ENCODE assay signal across 9 cellular contexts in genomic region chr12:46516933-46517578, GRCh38.
DNase-seq lines count a peak whose midpoint lies in the region; ATAC-seq, FAIRE-seq and TF ChIP-seq lines count a peak whose summit lies in the region.
"Had no signal": no experiment of that assay in that cellular context is flagged by ENCODE, and none has a peak within 500 bp of the region (broad histone marks: within the 10 kb centered on the region; RNA-seq: fewer than 3 reads in every experiment).

No MANE protein-coding gene starts in this region.

- no peaks in the 10 kb centered on the region for H3K27me3 ChIP-seq in K562 (ENCODE audit: control insufficient read depth in 2 of 2, insufficient read depth in 2 of 2, low read length in 2 of 2)
- no peaks in the 10 kb centered on the region for H3K27me3 ChIP-seq in thyroid gland

- H3K9ac ChIP-seq in K562 (ENCODE audit: insufficient read depth in 1 of 2, low read depth in 2 of 2, low read length in 2 of 2) = peak overlapping the region in 1 of 2 experiments; percentile 0; a peak in 1 of 4 replicates

- ATAC-seq in GM19438 (IDR thresholded peaks at IDR 0.05; ENCODE audit: low read depth, unreplicated experiment) (peak; percentile 95), HG03196 (IDR thresholded peaks at IDR 0.05; ENCODE audit: unreplicated experiment) (peak; percentile 98), K562 (peak; percentile 56)

- peak overlapping the region; percentile 57; the same call in 1 of the 2 replicates for H2AFZ ChIP-seq in K562 (ENCODE audit: low read depth, low read length)

- 45% methylated on average over 6 of the region's 6 CpGs for WGBS in K562 (ENCODE audit: insufficient coverage, low coverage, missing lambda C conversion rate)
- WGBS in thyroid gland, 2 donors = 74 to 81% methylated on average over 6 of the region's 6 CpGs

- POLR2A ChIA-PET in K562 (lab: Yijun Ruan, JAX) = interaction anchor here (0.9 to 1.4 kb wide), 4 partner anchors 9 to 34 kb away, joined by 3 to 5 read pairs (median 4); no protein-coding TSS in a partner anchor

- H3K4me2 ChIP-seq in K562 (ENCODE audit: insufficient read depth, low read length) = no peak overlapping the region

- H3K4me1 ChIP-seq in K562 (replicated peaks in 1 of 2; ENCODE audit: control insufficient read depth in 2 of 2, insufficient read depth in 2 of 2, low read length in 2 of 2) (peaks cover 7 to 12% of the 10 kb centered on the region in 2 experiments), thyroid gland (peaks cover 0 to 15% of the 10 kb centered on the region in 2 donors)

- no peaks in the 10 kb centered on the region for H3K9me3 ChIP-seq in K562 (replicated peaks; ENCODE audit: control insufficient read depth, insufficient read depth, low read depth, low read length)
- H3K9me3 ChIP-seq in thyroid gland = no peaks in the 10 kb centered on the region

- TF ChIP-seq EP300 in K562 (IDR thresholded peaks at IDR 0.05; ENCODE audit: low read length) = no peak

- no peak overlapping the region for H3K27ac ChIP-seq in K562 (ENCODE audit: extremely low read depth, low read depth, low read length)
- no peak overlapping the region for H3K27ac ChIP-seq in substantia nigra (ENCODE audit: low read depth, low read length, poor library complexity, severe bottlenecking)
- no peak overlapping the region for H3K27ac ChIP-seq in thyroid gland
- H3K27ac ChIP-seq: epithelial cell of prostate had no signal

- H3K4me3 ChIP-seq in GM12864 (ENCODE audit: low read depth, low read length) (peak overlapping the region; percentile 9; the same call in 1 of the 2 replicates), K562 (no peak overlapping the region), thyroid gland (replicated peaks in 1 of 3) (no peak overlapping the region)

- H3K79me2 ChIP-seq in K562 (ENCODE audit: control insufficient read depth, insufficient read depth, low read length) = no peaks in the 10 kb centered on the region

- CTCF ChIA-PET in K562 (lab: Yijun Ruan, JAX; ENCODE audit: low intra/inter-chr PET ratio) = no interaction called here

- no peak for TF ChIP-seq POLR2A in K562 (conservative IDR thresholded peaks at IDR 0.05)
- no peak for TF ChIP-seq POLR2A in thyroid gland (IDR thresholded peaks at IDR 0.05)

- no peaks in the 10 kb centered on the region for H3K9me1 ChIP-seq in K562 (ENCODE audit: control insufficient read depth, insufficient read depth, low read length)

- TF ChIP-seq RAD21 in K562 (CRISPR knock-in tag; conservative IDR thresholded peaks at IDR 0.05 in 1 of 2, IDR thresholded peaks at IDR 0.05 in 1 of 2) = no peak

- in situ Hi-C loops in K562 (cut with MboI) = no loop called here

- no peak for TF ChIP-seq CTCF in GM12864 (IDR thresholded peaks at IDR 0.05; ENCODE audit: low read depth, low read length, missing control alignments)
- TF ChIP-seq CTCF in K562 (IDR thresholded peaks at IDR 0.05 in 2 of 3, conservative IDR thresholded peaks at IDR 0.05 in 1 of 3; ENCODE audit: insufficient read depth in 2 of 3, low read depth in 1 of 3, low read length in 3 of 3) = no peak
- no peak for TF ChIP-seq CTCF in thyroid gland (IDR thresholded peaks at IDR 0.05)

- no TSS peak for BruUV-seq in K562 (replicated peaks; lab: Mats Ljungman, UMichigan)

- peak; percentile 23 for FAIRE-seq in K562 (lab: Jason Lieb, UNC)

- DNase-seq in GM12864 (ENCODE audit: low read depth) (peak; percentile 82), K562 (ENCODE audit: extremely low read depth in 1 of 4, low spot score in 3 of 4) (no peak), SIG-M5 treated with dmso at 0.1 percent for 504 hours (lab: John Stamatoyannopoulos, UW; ENCODE audit: unreplicated experiment) (no peak), substantia nigra (lab: John Stamatoyannopoulos, UW) (no peak), thyroid gland (no peak), SKM-1 (lab: John Stamatoyannopoulos, UW; ENCODE audit: unreplicated experiment) (no peak)

- H3K36me3 ChIP-seq in K562 (ENCODE audit: control insufficient read depth, insufficient read depth, low read length) (no peaks in the 10 kb centered on the region), thyroid gland (no peaks in the 10 kb centered on the region)

- intact Hi-C loops in K562 (cut with micrococcal nuclease) (no loop called here), thyroid gland (cut with DNase I) (no loop called here)

- H4K20me1 ChIP-seq in K562 (replicated peaks; ENCODE audit: control insufficient read depth, insufficient read depth, low read length) = no peaks in the 10 kb centered on the region

TF ChIP-seq in K562, 482 proteins besides CTCF, POLR2A, EP300 and RAD21 (continues in another document):
- TF ChIP-seq, protein P1, sequence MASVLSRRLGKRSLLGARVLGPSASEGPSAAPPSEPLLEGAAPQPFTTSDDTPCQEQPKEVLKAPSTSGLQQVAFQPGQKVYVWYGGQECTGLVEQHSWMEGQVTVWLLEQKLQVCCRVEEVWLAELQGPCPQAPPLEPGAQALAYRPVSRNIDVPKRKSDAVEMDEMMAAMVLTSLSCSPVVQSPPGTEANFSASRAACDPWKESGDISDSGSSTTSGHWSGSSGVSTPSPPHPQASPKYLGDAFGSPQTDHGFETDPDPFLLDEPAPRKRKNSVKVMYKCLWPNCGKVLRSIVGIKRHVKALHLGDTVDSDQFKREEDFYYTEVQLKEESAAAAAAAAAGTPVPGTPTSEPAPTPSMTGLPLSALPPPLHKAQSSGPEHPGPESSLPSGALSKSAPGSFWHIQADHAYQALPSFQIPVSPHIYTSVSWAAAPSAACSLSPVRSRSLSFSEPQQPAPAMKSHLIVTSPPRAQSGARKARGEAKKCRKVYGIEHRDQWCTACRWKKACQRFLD (CRISPR knock-in tag; IDR thresholded peaks at IDR 0.05) = 0 out of 2 replicates have a peak, but pooled peaks have one; percentile 36
- TF ChIP-seq ZNF239 (CRISPR knock-in tag; IDR thresholded peaks at IDR 0.05) = no peak
